18 cellular contexts compared by ENCODE assay signal in the genomic region with DNA sequence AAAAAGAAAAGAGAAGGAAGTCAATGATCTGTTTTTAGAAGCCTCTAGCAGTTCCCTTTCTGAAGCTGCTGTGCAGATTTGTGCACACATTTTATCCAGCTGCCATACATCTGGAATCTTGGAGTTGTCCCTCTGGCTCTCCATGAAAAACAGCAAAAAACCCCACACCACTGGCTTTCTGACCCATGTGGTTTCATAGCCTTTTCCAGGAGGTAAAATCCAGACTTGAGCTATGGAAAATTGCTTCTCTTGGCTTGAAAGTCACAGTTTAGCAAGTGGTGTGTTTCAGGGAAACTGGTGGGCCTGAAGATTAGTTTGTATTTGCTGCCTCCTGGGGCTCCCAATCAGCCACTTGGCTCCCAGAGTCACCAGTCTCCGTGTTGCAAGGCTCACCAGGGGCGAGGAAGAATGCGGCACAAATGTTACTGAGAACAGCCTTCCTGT. TPM values are rescaled to one million over a fixed set of nuclear protein-coding genes. Genes with fewer than 3 reads are reported as not detected.
A peak's percentile ranks its signal among the peaks of the same experiment; 100 is the strongest.
DNase-seq lines count a peak whose midpoint lies in the region; ATAC-seq, FAIRE-seq and TF ChIP-seq lines count a peak whose summit lies in the region.
"Had no signal": no experiment of that assay in that cellular context is flagged by ENCODE, and none has a peak within 500 bp of the region (broad histone marks: within the 10 kb centered on the region; RNA-seq: fewer than 3 reads in every experiment).

No MANE protein-coding gene starts in this region.

- ATAC-seq in mucosa of descending colon = peak; percentile 5
- no peak for ATAC-seq in stimulated activated naive B cell treated with anti-CD40 and anti-IgM and Interleukin-4, amounts not matched to agents 10 μg/mL and 1 μg/mL and 100 μg/mL, for 72 hours (replicated peaks)
- ATAC-seq: stimulated activated naive CD8-positive, alpha-beta T cell treated with anti-CD3 and anti-CD28 coated beads, Interleukin-15, Interleukin-2, amounts not matched to agents 100 U/mL and 50 U/mL, for 24 hours had no signal

- no peaks in the 10 kb centered on the region for H3K79me2 ChIP-seq in H1 (ENCODE audit: control insufficient read depth in 1 of 2, insufficient read depth in 2 of 2, low read length in 2 of 2)

- H3K9me3 Mint-ChIP-seq in activated T-helper 1 cell treated with anti-CD3 and anti-CD28 coated beads, Interleukin-12 subunit alpha, Interleukin-12 subunit beta, Interleukin-2, Interleukin-4 antibody, amounts not matched to agents 30 ng/mL and 10 ng/mL and 1 ng/mL, durations not matched to agents 14 hours and 24 hours and 36 hours = no peaks in the 10 kb centered on the region
- H3K9me3 Mint-ChIP-seq in stimulated activated naive B cell treated with anti-CD40 and anti-IgM and Interleukin-4, amounts not matched to agents 10 μg/mL and 1 μg/mL and 100 μg/mL, for 72 hours = peaks cover 0 to 3% of the 10 kb centered on the region in 2 donors
- H3K9me3 Mint-ChIP-seq: HFFc6, memory B cell had no signal

- peak; percentile 34 for DNase-seq in AG10803 (ENCODE audit: low read depth)
- peak; percentile 90 for DNase-seq in HFF-Myc (ENCODE audit: extremely low read depth, low read depth)
- DNase-seq in H1 (ENCODE audit: low read depth in 1 of 2, low spot score in 2 of 2) = no peak
- DNase-seq in mucosa of descending colon = peak in 1 of 3 donors; percentile 26
- DNase-seq in activated T-helper 1 cell treated with anti-CD3 and anti-CD28 coated beads, Interleukin-12 subunit alpha, Interleukin-12 subunit beta, Interleukin-2, Interleukin-4 antibody, amounts not matched to agents 30 ng/mL and 10 ng/mL and 1 ng/mL, durations not matched to agents 14 hours and 24 hours and 36 hours (ENCODE audit: low spot score) = no peak
- no peak for DNase-seq in stimulated activated naive B cell treated with anti-CD40 and anti-IgM and Interleukin-4, amounts not matched to agents 10 μg/mL and 1 μg/mL and 100 μg/mL, for 72 hours
- no peak for DNase-seq in coronary artery (ENCODE audit: low spot score)
- DNase-seq in activated CD4-positive, alpha-beta T cell treated with anti-CD3 and anti-CD28 coated beads, Interleukin-2, amount 50 U/mL, for 48 hours = no peak
- DNase-seq: activated CD4-positive, alpha-beta T cell treated with anti-CD3 and anti-CD28 coated beads, Interleukin-2, amount 50 U/mL, for 4 hours; activated effector memory CD4-positive, alpha-beta T cell treated with Interleukin-2 at 50 U/mL for 16 hours; C1 segment of cervical spinal cord; HFFc6; MM.1S; stimulated activated CD4-positive, alpha-beta T cell treated with anti-CD3 and anti-CD28 coated beads, Interleukin-4, amount 100 ng/mL, for 24 hours; stimulated activated naive CD8-positive, alpha-beta T cell treated with anti-CD3 and anti-CD28 coated beads, Interleukin-15, Interleukin-2, amounts not matched to agents 100 U/mL and 50 U/mL, for 24 hours had no signal

- CTCF ChIA-PET in H1 (lab: Charles Lee; ENCODE audit: partially characterized antibody) = interaction anchor here (2.6 to 2.7 kb wide), 2 partner anchors 10 to 13 kb away, joined by 8 to 11 read pairs; no protein-coding TSS in a partner anchor

- H4K8ac ChIP-seq in H1 (ENCODE audit: extremely low read depth, insufficient read depth, low read length) = no peak overlapping the region

- H4K5ac ChIP-seq in H1 (ENCODE audit: insufficient read length, low read depth, low read length) = no peak overlapping the region

- H3K4me2 ChIP-seq in H1 (ENCODE audit: insufficient read depth in 1 of 2, low read depth in 2 of 2, low read length in 2 of 2) = no peak overlapping the region

- POLR2A ChIA-PET in H1 (lab: Charles Lee; ENCODE audit: partially characterized antibody) = no interaction called here

- 91% methylated on average over 3 of the region's 3 CpGs; no CpG with 5 or more reads in 1 of the 2 experiments for WGBS in H1 (ENCODE audit: extremely low coverage in 1 of 2, insufficient coverage in 1 of 2, insufficient read length in 1 of 2, insufficient replicate concordance in 2 of 2, low coverage in 1 of 2, low lambda C conversion rate in 2 of 2, missing lambda C conversion rate in 1 of 2), 2 experiments

- TF ChIP-seq CTCF in AG10803 (conservative IDR thresholded peaks at IDR 0.05; ENCODE audit: low read length) (0 out of 2 replicates have a peak, but pooled peaks have one; percentile 7), HFF-Myc (IDR thresholded peaks at IDR 0.05; ENCODE audit: low read depth, low read length, missing control alignments) (peak; percentile 13), H1 (IDR thresholded peaks at IDR 0.05; ENCODE audit: control extremely low read depth in 1 of 3, insufficient read depth in 1 of 3, low read depth in 1 of 3, low read length in 3 of 3) (no peak), mucosa of descending colon (IDR thresholded peaks at IDR 0.05) (no peak), coronary artery (IDR thresholded peaks at IDR 0.05) (no peak)

- H3K4me3 ChIP-seq in AG10803 (ENCODE audit: low read length) (no peak overlapping the region), HFF-Myc (replicated peaks; ENCODE audit: low read depth, low read length) (no peak overlapping the region), H1 (ENCODE audit: extremely low read depth in 1 of 4, insufficient read depth in 2 of 4, low read depth in 3 of 4, low read length in 4 of 4) (no peak overlapping the region), mucosa of descending colon (no peak overlapping the region), coronary artery (no peak overlapping the region)
- H3K4me3 ChIP-seq: psoas muscle had no signal

- TF ChIP-seq RAD21 in H1 (IDR thresholded peaks at IDR 0.05 in 1 of 2, conservative IDR thresholded peaks at IDR 0.05 in 1 of 2; ENCODE audit: low read depth in 2 of 2, low read length in 2 of 2) = no peak

- no peaks in the 10 kb centered on the region for H4K20me1 ChIP-seq in H1 (replicated peaks in 1 of 2; ENCODE audit: control insufficient read depth in 1 of 2, insufficient read depth in 2 of 2, low read length in 2 of 2)

- H3K27me3 ChIP-seq in H1 (replicated peaks in 1 of 4; ENCODE audit: control insufficient read depth in 3 of 4, extremely low read depth in 1 of 4, insufficient read depth in 3 of 4, low read length in 3 of 4) = no peaks in the 10 kb centered on the region

- H3K56ac ChIP-seq in H1 (replicated peaks; ENCODE audit: insufficient read length, low read depth, low read length) = no peak overlapping the region

- H3K36me3 ChIP-seq in H1 (ENCODE audit: control insufficient read depth in 2 of 4, insufficient read depth in 4 of 4, low read length in 3 of 4) = no peaks in the 10 kb centered on the region
- H3K36me3 ChIP-seq in mucosa of descending colon (ENCODE audit: low read depth) = no peaks in the 10 kb centered on the region

- no peak overlapping the region for H3K27ac Mint-ChIP-seq in activated T-helper 1 cell treated with anti-CD3 and anti-CD28 coated beads, Interleukin-12 subunit alpha, Interleukin-12 subunit beta, Interleukin-2, Interleukin-4 antibody, amounts not matched to agents 30 ng/mL and 10 ng/mL and 1 ng/mL, durations not matched to agents 14 hours and 24 hours and 36 hours
- no peak overlapping the region for H3K27ac Mint-ChIP-seq in stimulated activated naive B cell treated with anti-CD40 and anti-IgM and Interleukin-4, amounts not matched to agents 10 μg/mL and 1 μg/mL and 100 μg/mL, for 72 hours
- H3K27ac Mint-ChIP-seq: HFFc6, memory B cell had no signal

- no peak overlapping the region for H3K4ac ChIP-seq in H1 (replicated peaks; ENCODE audit: insufficient read length, low read depth, low read length)

- no peak overlapping the region for H2AK5ac ChIP-seq in H1 (ENCODE audit: low read depth, low read length)

- H2BK120ac ChIP-seq in H1 (replicated peaks; ENCODE audit: low read depth, low read length) = no peak overlapping the region

- no peak for TF ChIP-seq POLR2A in H1 (IDR thresholded peaks at IDR 0.05; ENCODE audit: control extremely low read depth in 1 of 2, low read depth in 2 of 2, low read length in 2 of 2)

- H3K27ac ChIP-seq in H1 (ENCODE audit: low read depth, low read length) (no peak overlapping the region), coronary artery (peak overlapping the region in 1 of 2 donors; percentile 45)
- H3K27ac ChIP-seq: psoas muscle had no signal

- H3K4me1 ChIP-seq in H1 (replicated peaks in 1 of 4; ENCODE audit: control insufficient read depth in 3 of 4, insufficient read depth in 4 of 4, low read length in 3 of 4) (no peaks in the 10 kb centered on the region), mucosa of descending colon (ENCODE audit: low read depth) (no peaks in the 10 kb centered on the region)
- H3K4me1 ChIP-seq: psoas muscle had no signal

- H3K4me1 Mint-ChIP-seq in activated T-helper 1 cell treated with anti-CD3 and anti-CD28 coated beads, Interleukin-12 subunit alpha, Interleukin-12 subunit beta, Interleukin-2, Interleukin-4 antibody, amounts not matched to agents 30 ng/mL and 10 ng/mL and 1 ng/mL, durations not matched to agents 14 hours and 24 hours and 36 hours (ENCODE audit: low read depth) = peaks cover 2% of the 10 kb centered on the region
- peaks cover 8 to 21% of the 10 kb centered on the region in 2 donors for H3K4me1 Mint-ChIP-seq in stimulated activated naive B cell treated with anti-CD40 and anti-IgM and Interleukin-4, amounts not matched to agents 10 μg/mL and 1 μg/mL and 100 μg/mL, for 72 hours

- H3K9ac ChIP-seq in H1 (replicated peaks in 1 of 4; ENCODE audit: extremely low read depth in 1 of 4, low read depth in 3 of 4, low read length in 3 of 4) = no peak overlapping the region

- no peak overlapping the region for H2BK15ac ChIP-seq in H1 (ENCODE audit: low read length)

- H3K23ac ChIP-seq in H1 (ENCODE audit: insufficient read length) = no peak overlapping the region

- FAIRE-seq in H1 (lab: Jason Lieb, UNC) = no peak
- FAIRE-seq: GM18507 had no signal

- H2BK20ac ChIP-seq in H1 (ENCODE audit: low read length) = no peak overlapping the region

- H2BK5ac ChIP-seq in H1 (ENCODE audit: low read depth, low read length) = no peak overlapping the region

- H3K4me3 Mint-ChIP-seq in activated T-helper 1 cell treated with anti-CD3 and anti-CD28 coated beads, Interleukin-12 subunit alpha, Interleukin-12 subunit beta, Interleukin-2, Interleukin-4 antibody, amounts not matched to agents 30 ng/mL and 10 ng/mL and 1 ng/mL, durations not matched to agents 14 hours and 24 hours and 36 hours = no peak overlapping the region
- H3K4me3 Mint-ChIP-seq in stimulated activated naive B cell treated with anti-CD40 and anti-IgM and Interleukin-4, amounts not matched to agents 10 μg/mL and 1 μg/mL and 100 μg/mL, for 72 hours = peak overlapping the region in 1 of 2 donors; percentile 32
- H3K4me3 Mint-ChIP-seq: HFFc6, memory B cell had no signal

- H3K36me3 Mint-ChIP-seq in activated T-helper 1 cell treated with anti-CD3 and anti-CD28 coated beads, Interleukin-12 subunit alpha, Interleukin-12 subunit beta, Interleukin-2, Interleukin-4 antibody, amounts not matched to agents 30 ng/mL and 10 ng/mL and 1 ng/mL, durations not matched to agents 14 hours and 24 hours and 36 hours (ENCODE audit: low read depth) = no peaks in the 10 kb centered on the region
- no peaks in the 10 kb centered on the region for H3K36me3 Mint-ChIP-seq in stimulated activated naive B cell treated with anti-CD40 and anti-IgM and Interleukin-4, amounts not matched to agents 10 μg/mL and 1 μg/mL and 100 μg/mL, for 72 hours
- H3K36me3 Mint-ChIP-seq: memory B cell had no signal

- H3K27me3 Mint-ChIP-seq in activated T-helper 1 cell treated with anti-CD3 and anti-CD28 coated beads, Interleukin-12 subunit alpha, Interleukin-12 subunit beta, Interleukin-2, Interleukin-4 antibody, amounts not matched to agents 30 ng/mL and 10 ng/mL and 1 ng/mL, durations not matched to agents 14 hours and 24 hours and 36 hours (ENCODE audit: insufficient read depth) = peaks cover 72% of the 10 kb centered on the region
- H3K27me3 Mint-ChIP-seq in stimulated activated naive B cell treated with anti-CD40 and anti-IgM and Interleukin-4, amounts not matched to agents 10 μg/mL and 1 μg/mL and 100 μg/mL, for 72 hours = peaks cover 9 to 21% of the 10 kb centered on the region in 2 donors

- H3K79me1 ChIP-seq in H1 (ENCODE audit: low read depth, low read length) = no peaks in the 10 kb centered on the region; the same call in 1 of the 2 replicates

- H3K23me2 ChIP-seq in H1 (ENCODE audit: low read depth, low read length) = no peaks in the 10 kb centered on the region

- H2BK12ac ChIP-seq in H1 (ENCODE audit: low read depth, low read length) = no peak overlapping the region

- intact Hi-C loops in mucosa of descending colon (cut with DNase I, micrococcal nuclease) = no loop called here
- intact Hi-C loops in activated T-helper 1 cell treated with anti-CD3 and anti-CD28 coated beads, Interleukin-12 subunit alpha, Interleukin-12 subunit beta, Interleukin-2, Interleukin-4 antibody, amounts not matched to agents 30 ng/mL and 10 ng/mL and 1 ng/mL, durations not matched to agents 14 hours and 24 hours and 36 hours (cut with micrococcal nuclease) = no loop called here

- no peak overlapping the region for H2AFZ ChIP-seq in H1 (ENCODE audit: low read length)

- H4K91ac ChIP-seq in H1 (replicated peaks; ENCODE audit: insufficient read length, low read length) = no peak overlapping the region

- H3K14ac ChIP-seq in H1 (ENCODE audit: insufficient read length) = no peak overlapping the region

- no peak overlapping the region for H3K18ac ChIP-seq in H1 (ENCODE audit: extremely low read depth, low read length)

- H3K9me3 ChIP-seq in H1 (ENCODE audit: insufficient read depth in 2 of 2, low read depth in 1 of 2, low read length in 1 of 2) = no peaks in the 10 kb centered on the region
- no peaks in the 10 kb centered on the region for H3K9me3 ChIP-seq in mucosa of descending colon
- H3K9me3 ChIP-seq: psoas muscle had no signal

- no peak for TF ChIP-seq EP300 in H1 (IDR thresholded peaks at IDR 0.05; ENCODE audit: borderline replicate concordance in 1 of 2, low read depth in 2 of 2, low read length in 2 of 2)

RNA-seq across cellular contexts. Expression of a gene that starts 50.2 kb away (rescaled TPM):
- total RNA-seq in H1 (2021; fragmentation: NEBNext Ultra II Directional; extraction: Animal tissue kit (Norgen Biotek cat#: 25700)) = 0.17 and 0.48 TPM in 2 replicates
- 0.14 TPM in 2 replicates for polyA plus RNA-seq in H1 (2011; rRNA removed)
- polyA plus RNA-seq in H1 (2011; cell fraction: cytosol; rRNA removed) = 0.09 TPM
- polyA plus RNA-seq in H1 (2011; cell fraction: nucleus; rRNA removed) = 0.19 TPM
- polyA plus RNA-seq in H1 (2012, experiment 1 of 2) = 0.05 to 0.12 TPM (median 0.05 TPM) in 3 of 4 replicates, not detected in the other
- polyA plus RNA-seq in H1 (2012, experiment 2 of 2) = 0.05 TPM
- 0.18 TPM for polyA plus RNA-seq in H1 (2013, experiment 1 of 2)
- polyA plus RNA-seq in H1 (2013, experiment 2 of 2) = 0.18 TPM
- polyA minus RNA-seq in H1 (2011; rRNA and poly(A)+ RNA removed) = 0.07 TPM in 1 of 2 replicates, not detected in the other
- polyA minus RNA-seq in H1 (2011; cell fraction: cytosol; rRNA and poly(A)+ RNA removed) = 0.37 TPM
- 0.30 TPM for polyA minus RNA-seq in H1 (2011; cell fraction: nucleus; rRNA and poly(A)+ RNA removed)
- 1 to 10 TPM; 1.5 to 2.8 (median 1.8) TPM for total RNA-seq in mucosa of descending colon
- not detected in 2 replicates for total RNA-seq in activated T-helper 1 cell treated with anti-CD3 and anti-CD28 coated beads, Interleukin-12 subunit alpha, Interleukin-12 subunit beta, Interleukin-2, Interleukin-4 antibody, amounts not matched to agents 30 ng/mL and 10 ng/mL and 1 ng/mL, durations not matched to agents 14 hours and 24 hours and 36 hours

Comparison
In these comparisons a context has a peak if more than half of its experiments do, and no peak if none do; other contexts are left out.
1. DNase-seq: peak in AG10803 (single experiment) and HFF-Myc (single experiment); none in H1 (0 of 2), activated T-helper 1 cell treated with anti-CD3 and anti-CD28 coated beads, Interleukin-12 subunit alpha, Interleukin-12 subunit beta, Interleukin-2, Interleukin-4 antibody, amounts not matched to agents 30 ng/mL and 10 ng/mL and 1 ng/mL, durations not matched to agents 14 hours and 24 hours and 36 hours (single experiment), stimulated activated naive B cell treated with anti-CD40 and anti-IgM and Interleukin-4, amounts not matched to agents 10 μg/mL and 1 μg/mL and 100 μg/mL, for 72 hours (single experiment), coronary artery (single experiment) and activated CD4-positive, alpha-beta T cell treated with anti-CD3 and anti-CD28 coated beads, Interleukin-2, amount 50 U/mL, for 48 hours (0 of 2).
2. CTCF ChIP-seq: peak in AG10803 (single experiment) and HFF-Myc (single experiment); none in H1 (0 of 3), mucosa of descending colon (single experiment) and coronary artery (single experiment).